In the genomic region with DNA sequence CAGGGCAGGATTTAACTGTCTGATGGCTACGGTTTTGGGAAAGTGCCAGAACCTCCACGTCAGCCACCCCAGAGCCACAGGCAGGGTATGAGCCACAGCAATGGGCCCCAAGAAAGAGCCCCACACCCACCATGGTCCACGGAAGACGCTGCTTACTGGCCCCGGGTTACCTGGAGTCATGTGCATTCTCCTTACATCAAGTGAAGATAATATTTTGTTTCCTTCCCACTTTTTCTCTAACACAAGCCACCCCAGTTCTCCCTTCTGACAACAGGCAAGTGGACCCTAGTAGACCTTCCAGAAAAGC, we compare ENCODE assay signal across 25 cellular contexts.
DNase-seq lines count a peak whose midpoint lies in the region; ATAC-seq, FAIRE-seq and TF ChIP-seq lines count a peak whose summit lies in the region.
"Had no signal": no experiment of that assay in that cellular context is flagged by ENCODE, and none has a peak within 500 bp of the region (broad histone marks: within the 10 kb centered on the region; RNA-seq: fewer than 3 reads in every experiment).

No MANE protein-coding gene starts in this region.

- DNase-seq in Right ventricle myocardium superior = peak; percentile 20
- no peak for DNase-seq in Right ventricle myocardium inferior (ENCODE audit: missing footprints)
- no peak for DNase-seq in glutamatergic neuron
- peak; percentile 22 for DNase-seq in posterior vena cava (ENCODE audit: low spot score)
- no peak for DNase-seq in H54 (ENCODE audit: insufficient read length, low spot score)
- no peak for DNase-seq in substantia nigra (lab: John Stamatoyannopoulos, UW)
- DNase-seq: CD8-positive, alpha-beta memory T cell; GF-D8; H9; Kasumi-1; NCI-H1436; NCI-H187; NCI-H2081 treated with DMSO at 0.1 percent for 48 hours; NCI-H345; NCI-H510A treated with DMSO at 0.1 percent for 48 hours; NCI-H748 treated with DMSO at 0.1 percent for 48 hours; NK-92 treated with Interleukin-12 subunit alpha and Interleukin-12 subunit beta, amount 100 ng/mL, for 24 hours; PC-3 had no signal

- TF ChIP-seq CTCF in glutamatergic neuron (IDR thresholded peaks at IDR 0.05; ENCODE audit: partially characterized antibody, unreplicated experiment) = no peak

- FAIRE-seq in H54 (lab: Jason Lieb, UNC) = no peak
- FAIRE-seq: GM12891, K562 had no signal

- H3K4me1 Mint-ChIP-seq in glutamatergic neuron (ENCODE audit: low read depth, unreplicated experiment) = peaks cover 53% of the 10 kb centered on the region

- H3K27ac ChIP-seq in substantia nigra (ENCODE audit: low read depth, low read length, poor library complexity, severe bottlenecking) = no peak overlapping the region
- H3K27ac ChIP-seq: 22Rv1, C4-2B, SJSA1 had no signal

- peak overlapping the region; percentile 36 for H3K27ac Mint-ChIP-seq in glutamatergic neuron (ENCODE audit: unreplicated experiment)
- H3K27ac Mint-ChIP-seq: B cell had no signal

- H3K4me3 Mint-ChIP-seq in glutamatergic neuron (ENCODE audit: unreplicated experiment) = peak overlapping the region; percentile 48
- H3K4me3 Mint-ChIP-seq: B cell; CD8-positive, alpha-beta memory T cell; H9 had no signal

- H3K36me3 Mint-ChIP-seq in glutamatergic neuron (ENCODE audit: unreplicated experiment) = no peaks in the 10 kb centered on the region

- no peak for ATAC-seq in Right ventricle myocardium superior (ENCODE audit: poor library complexity)
- ATAC-seq in Right ventricle myocardium inferior = no peak
- ATAC-seq in SK-N-SH treated with all-trans-retinoic acid at 6 μM for 48 hours = no peak
- ATAC-seq: K562, PC-3 had no signal

- H3K27me3 Mint-ChIP-seq in glutamatergic neuron (ENCODE audit: unreplicated experiment) = peaks cover 18% of the 10 kb centered on the region
- H3K27me3 Mint-ChIP-seq: B cell; CD8-positive, alpha-beta memory T cell had no signal

- intact Hi-C loops in Right ventricle myocardium superior (cut with DNase I) = no loop called here
- intact Hi-C loops in Right ventricle myocardium inferior (cut with DNase I) = no loop called here
- intact Hi-C loops in posterior vena cava (cut with DNase I) = no loop called here

- peaks cover 19% of the 10 kb centered on the region for H3K9me3 Mint-ChIP-seq in glutamatergic neuron (ENCODE audit: unreplicated experiment)
- H3K9me3 Mint-ChIP-seq: CD8-positive, alpha-beta memory T cell; H9 had no signal

- no peak for TF ChIP-seq POLR2A in H54 (IDR thresholded peaks at IDR 0.05; ENCODE audit: low read depth, low read length)

TF ChIP-seq in SK-N-SH treated with all-trans-retinoic acid at 6 μM for 48 hours, 23 proteins besides CTCF, POLR2A, EP300 and RAD21:
- TF ChIP-seq TSHZ2 (CRISPR knock-in tag; IDR thresholded peaks at IDR 0.05) = no peak
- TF ChIP-seq ZC3H10 (CRISPR knock-in tag; IDR thresholded peaks at IDR 0.05) = no peak
- no peak for TF ChIP-seq ESRRG (CRISPR knock-in tag; IDR thresholded peaks at IDR 0.05)
- TF ChIP-seq PPARA (CRISPR knock-in tag; IDR thresholded peaks at IDR 0.05; ENCODE audit: borderline replicate concordance) = no peak
- no peak for TF ChIP-seq ZFP3 (CRISPR knock-in tag; IDR thresholded peaks at IDR 0.05)
- no peak for TF ChIP-seq ZFP30 (CRISPR knock-in tag; IDR thresholded peaks at IDR 0.05)
- TF ChIP-seq ZNF8 (CRISPR knock-in tag; IDR thresholded peaks at IDR 0.05) = no peak
- TF ChIP-seq GLIS3 (CRISPR knock-in tag; IDR thresholded peaks at IDR 0.05) = no peak
- TF ChIP-seq RARB (CRISPR knock-in tag; IDR thresholded peaks at IDR 0.05) = no peak
- no peak for TF ChIP-seq TOX (CRISPR knock-in tag; IDR thresholded peaks at IDR 0.05; ENCODE audit: borderline replicate concordance)
- TF ChIP-seq CREB5 (CRISPR knock-in tag; IDR thresholded peaks at IDR 0.05; ENCODE audit: low read depth) = no peak
- TF ChIP-seq ZNF565 (CRISPR knock-in tag; conservative IDR thresholded peaks at IDR 0.05; ENCODE audit: low read depth) = no peak
- no peak for TF ChIP-seq ZNF70 (CRISPR knock-in tag; IDR thresholded peaks at IDR 0.05)
- TF ChIP-seq, protein P1, sequence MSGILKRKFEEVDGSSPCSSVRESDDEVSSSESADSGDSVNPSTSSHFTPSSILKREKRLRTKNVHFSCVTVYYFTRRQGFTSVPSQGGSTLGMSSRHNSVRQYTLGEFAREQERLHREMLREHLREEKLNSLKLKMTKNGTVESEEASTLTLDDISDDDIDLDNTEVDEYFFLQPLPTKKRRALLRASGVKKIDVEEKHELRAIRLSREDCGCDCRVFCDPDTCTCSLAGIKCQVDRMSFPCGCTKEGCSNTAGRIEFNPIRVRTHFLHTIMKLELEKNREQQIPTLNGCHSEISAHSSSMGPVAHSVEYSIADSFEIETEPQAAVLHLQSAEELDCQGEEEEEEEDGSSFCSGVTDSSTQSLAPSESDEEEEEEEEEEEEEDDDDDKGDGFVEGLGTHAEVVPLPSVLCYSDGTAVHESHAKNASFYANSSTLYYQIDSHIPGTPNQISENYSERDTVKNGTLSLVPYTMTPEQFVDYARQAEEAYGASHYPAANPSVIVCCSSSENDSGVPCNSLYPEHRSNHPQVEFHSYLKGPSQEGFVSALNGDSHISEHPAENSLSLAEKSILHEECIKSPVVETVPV (CRISPR knock-in tag; IDR thresholded peaks at IDR 0.05) = no peak
- TF ChIP-seq SNAI2 (CRISPR knock-in tag; IDR thresholded peaks at IDR 0.05) = no peak
- no peak for TF ChIP-seq OSR1 (CRISPR knock-in tag; IDR thresholded peaks at IDR 0.05)
- TF ChIP-seq BACH2 (CRISPR knock-in tag; IDR thresholded peaks at IDR 0.05; ENCODE audit: borderline replicate concordance) = no peak
- no peak for TF ChIP-seq TCF4 (CRISPR knock-in tag; IDR thresholded peaks at IDR 0.05; ENCODE audit: borderline replicate concordance)

Comparison
In these comparisons a context has a peak if more than half of its experiments do, and no peak if none do; other contexts are left out.
1. DNase-seq: peak in Right ventricle myocardium superior (single experiment) and posterior vena cava (single experiment); none in Right ventricle myocardium inferior (single experiment), glutamatergic neuron (single experiment), H54 (single experiment) and substantia nigra (0 of 49).